In genomic region chr4:109211671-109212070, GRCh38 we compare ENCODE assay signal across 21 cellular contexts.
DNase-seq lines count a peak whose midpoint lies in the region; ATAC-seq, FAIRE-seq and TF ChIP-seq lines count a peak whose summit lies in the region.
"Had no signal": no experiment of that assay in that cellular context is flagged by ENCODE, and none has a peak within 500 bp of the region (broad histone marks: within the 10 kb centered on the region; RNA-seq: fewer than 3 reads in every experiment).

No MANE protein-coding gene starts in this region.

- no peaks in the 10 kb centered on the region for H3K9me1 ChIP-seq in endothelial cell of umbilical vein (replicated peaks; ENCODE audit: control insufficient read depth, extremely low read depth, insufficient read depth, low read length)

- H3K27me3 ChIP-seq in endothelial cell of umbilical vein (ENCODE audit: control insufficient read depth in 2 of 2, insufficient read depth in 2 of 2, low read length in 2 of 2) (no peaks in the 10 kb centered on the region), PC-9 (ENCODE audit: insufficient read depth, low read depth) (no peaks in the 10 kb centered on the region)

- H3K4me3 ChIP-seq in endothelial cell of umbilical vein (replicated peaks in 1 of 3; ENCODE audit: insufficient read depth in 1 of 3, low read depth in 1 of 3, low read length in 3 of 3), result no peak overlapping the region
- no peak overlapping the region for H3K4me3 ChIP-seq in PC-9

- no peak for FAIRE-seq in endothelial cell of umbilical vein (lab: Jason Lieb, UNC)
- FAIRE-seq: G401.6, GM12892, GM19239, H1 had no signal

- H3K9me3 ChIP-seq in endothelial cell of umbilical vein (replicated peaks; ENCODE audit: control insufficient read depth, insufficient read depth, low read length) (no peaks in the 10 kb centered on the region), PC-9 (ENCODE audit: insufficient read depth, low read depth) (no peaks in the 10 kb centered on the region)

- dilution Hi-C loops in endothelial cell of umbilical vein (cut with MboI; ENCODE audit: extremely low pct_ligation_motif_present, low sequenced_read_pairs), result no loop called here

- H3K27ac ChIP-seq in endothelial cell of umbilical vein (ENCODE audit: insufficient read depth, low read depth, low read length) (no peak overlapping the region), PC-9 (no peak overlapping the region)

- intact Hi-C loops in endothelial cell of umbilical vein (cut with micrococcal nuclease) (loop anchor here (10.0 kb wide), 1 partner anchor 193 kb away; no protein-coding TSS in a partner anchor), PC-9 (cut with micrococcal nuclease; ENCODE audit: unreplicated experiment) (no loop called here)

- TF ChIP-seq CTCF in endothelial cell of umbilical vein (IDR thresholded peaks at IDR 0.05; ENCODE audit: extremely low read depth in 1 of 2, insufficient read depth in 1 of 2, low read depth in 1 of 2, low read length in 2 of 2) (no peak), PC-9 (conservative IDR thresholded peaks at IDR 0.05) (no peak)

- no TSS peak for BruUV-seq in endothelial cell of umbilical vein (replicated peaks; lab: Mats Ljungman, UMichigan)
- no TSS peak for BruUV-seq in PC-9 (replicated peaks; lab: Mats Ljungman, UMichigan)

- ATAC-seq in stimulated activated naive CD8-positive, alpha-beta T cell treated with anti-CD3 and anti-CD28 coated beads, Interleukin-15, Interleukin-2, amounts not matched to agents 100 U/mL and 50 U/mL, for 24 hours, result no peak
- ATAC-seq: Panc1 had no signal

- H3K79me2 ChIP-seq in endothelial cell of umbilical vein (ENCODE audit: control insufficient read depth, insufficient read depth, low read length) (no peaks in the 10 kb centered on the region), PC-9 (ENCODE audit: low read depth) (no peaks in the 10 kb centered on the region)

- H3K9me2 ChIP-seq in PC-9 (ENCODE audit: insufficient read depth), result no peaks in the 10 kb centered on the region

- no peak overlapping the region for H3K9ac ChIP-seq in endothelial cell of umbilical vein (replicated peaks; ENCODE audit: extremely low read depth, insufficient read depth, low read length)

- H3K4me2 ChIP-seq in endothelial cell of umbilical vein (ENCODE audit: insufficient read depth, low read length) (no peak overlapping the region), PC-9 (no peak overlapping the region)

- H3K36me3 ChIP-seq in endothelial cell of umbilical vein (ENCODE audit: control insufficient read depth in 2 of 2, extremely low read depth in 1 of 2, insufficient read depth in 2 of 2, low read length in 2 of 2) (no peaks in the 10 kb centered on the region), PC-9 (ENCODE audit: low read depth) (no peaks in the 10 kb centered on the region)

- POLR2A ChIA-PET in endothelial cell of umbilical vein (lab: Charles Lee) (no interaction called here), PC-9 (lab: Charles Lee; ENCODE audit: unreplicated experiment) (no interaction called here)

- H3K4me1 ChIP-seq in endothelial cell of umbilical vein (ENCODE audit: control insufficient read depth, extremely low read depth, insufficient read depth, low read length), result peaks cover 29% of the 10 kb centered on the region
- H3K4me1 ChIP-seq in PC-9 (replicated peaks; ENCODE audit: insufficient read depth), result no peaks in the 10 kb centered on the region

- no peaks in the 10 kb centered on the region for H4K20me1 ChIP-seq in endothelial cell of umbilical vein (replicated peaks; ENCODE audit: control insufficient read depth, extremely low read depth, insufficient read depth, low read length)
- no peaks in the 10 kb centered on the region for H4K20me1 ChIP-seq in PC-9 (ENCODE audit: insufficient read depth)

- TF ChIP-seq POLR2A in endothelial cell of umbilical vein (IDR thresholded peaks at IDR 0.05; ENCODE audit: low read depth, low read length), result no peak

- DNase-seq in EL (peak; percentile 3), amniotic epithelial cell (ENCODE audit: low read depth) (peak; percentile 78), endothelial cell of umbilical vein (ENCODE audit: low read depth, low spot score) (peak; percentile 41), non-pigmented ciliary epithelial cell (ENCODE audit: low read depth) (peak; percentile 48), NCI-H2171 treated with DMSO at 0.1 percent for 48 hours (lab: John Stamatoyannopoulos, UW) (no peak), NCI-H1092 (lab: John Stamatoyannopoulos, UW) (no peak), PC-9 (no peak)
- no peak for DNase-seq in stimulated activated naive CD8-positive, alpha-beta T cell treated with anti-CD3 and anti-CD28 coated beads, Interleukin-15, Interleukin-2, amounts not matched to agents 100 U/mL and 50 U/mL, for 24 hours
- DNase-seq: CD4-positive, CD25-positive, alpha-beta regulatory T cell; DMS53; HFFc6; NCI-H1694; NCI-H2107; NCI-H446 treated with DMSO at 0.1 percent for 48 hours; NCI-H774; Right ventricle myocardium superior had no signal

- no peak overlapping the region for H2AFZ ChIP-seq in endothelial cell of umbilical vein (ENCODE audit: low read depth, low read length)
- no peak overlapping the region for H2AFZ ChIP-seq in PC-9

- CTCF ChIA-PET in endothelial cell of umbilical vein (lab: Charles Lee), result no interaction called here
- CTCF ChIA-PET in PC-9 (lab: Charles Lee), result no interaction called here

- H3F3A ChIP-seq in PC-9 (ENCODE audit: insufficient read depth, low read depth), result no peaks in the 10 kb centered on the region

TF ChIP-seq in endothelial cell of umbilical vein, 7 proteins besides CTCF, POLR2A, EP300 and RAD21:
- TF ChIP-seq GATA2 (IDR thresholded peaks at IDR 0.05; ENCODE audit: insufficient read depth, insufficient read length, low read depth, low read length), result no peak
TF ChIP-seq in endothelial cell of umbilical vein: peak in this region for 0.

Comparison
In these comparisons a context has a peak if more than half of its experiments do, and no peak if none do; other contexts are left out.
1. DNase-seq: peak in EL (single experiment), amniotic epithelial cell (single experiment), endothelial cell of umbilical vein (single experiment) and non-pigmented ciliary epithelial cell (single experiment); none in stimulated activated naive CD8-positive, alpha-beta T cell treated with anti-CD3 and anti-CD28 coated beads, Interleukin-15, Interleukin-2, amounts not matched to agents 100 U/mL and 50 U/mL, for 24 hours (single experiment), NCI-H2171 treated with DMSO at 0.1 percent for 48 hours (single experiment), NCI-H1092 (single experiment) and PC-9 (0 of 2).